22 cellular contexts compared by ENCODE assay signal in the genomic region with DNA sequence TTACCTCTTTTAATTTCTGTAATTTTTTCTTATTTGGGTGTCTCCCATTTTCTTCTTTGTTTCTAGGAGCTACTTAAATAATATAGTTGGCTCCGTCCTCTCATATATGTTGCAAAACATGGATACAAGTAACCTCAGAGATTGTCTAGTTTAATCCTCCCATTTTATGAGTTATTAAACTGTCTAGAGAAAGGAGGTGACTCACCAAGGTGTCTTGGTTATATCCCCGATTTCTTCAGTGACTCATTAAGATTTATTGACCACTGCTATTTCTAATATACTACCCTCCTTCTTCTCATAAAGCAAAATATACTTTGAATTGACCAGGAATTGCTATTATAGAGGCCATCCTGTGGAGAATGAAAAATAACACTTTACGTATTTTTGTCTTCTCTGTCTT.
DNase-seq lines count a peak whose midpoint lies in the region; ATAC-seq and TF ChIP-seq lines count a peak whose summit lies in the region.
"Had no signal": no experiment of that assay in that cellular context is flagged by ENCODE, and none has a peak within 500 bp of the region (broad histone marks: within the 10 kb centered on the region; RNA-seq: fewer than 3 reads in every experiment).

No MANE protein-coding gene starts in this region.

- H3K27me3 Mint-ChIP-seq in mesothelial cell of epicardium (ENCODE audit: low read depth) = no peaks in the 10 kb centered on the region
- H3K27me3 Mint-ChIP-seq: activated CD4-positive, alpha-beta T cell treated with anti-CD3 and anti-CD28 coated beads, Interleukin-2, amount 10 ng/mL, durations not matched to agents 24 days and 14 days had no signal

- intact Hi-C loops in mammary epithelial cell (cut with micrococcal nuclease) = loop anchor here (10.0 kb wide), 1 partner anchor 125 kb away; no protein-coding TSS in a partner anchor
- intact Hi-C loops in right lobe of liver (cut with DNase I) = no loop called here
- intact Hi-C loops in heart right ventricle (cut with DNase I) = loop anchor here in 8 of 10 donors (5.0 to 10.0 kb wide), 6 partner anchors 165 to 555 kb away; partner anchors contain the start of gene IGFBP5 (in 2 of the 8)

- H3K4me1 Mint-ChIP-seq in mesothelial cell of epicardium = peaks cover 27% of the 10 kb centered on the region
- H3K4me1 Mint-ChIP-seq: activated T-helper 17 cell treated with anti-CD3 and anti-CD28 coated beads, Interleukin-2, amount 50 U/mL, for 72 hours had no signal

- dilution Hi-C loops in mammary epithelial cell (cut with HindIII; ENCODE audit: low sequenced_read_pairs) = loop anchor here (25.0 kb wide), 1 partner anchor 352 kb away; no protein-coding TSS in a partner anchor

- no peak overlapping the region for H2AFZ ChIP-seq in mammary epithelial cell (ENCODE audit: low read depth, low read length)

- DNase-seq in Daoy (ENCODE audit: low read depth) (peak; percentile 10), LHCN-M2 (ENCODE audit: low read depth) (peak; percentile 9), mammary epithelial cell (peak; percentile 84), mesothelial cell of epicardium (ENCODE audit: low spot score in 2 of 2, unreplicated experiment in 2 of 2) (no peak), right lobe of liver (no peak), ecto neural progenitor cell (ENCODE audit: low spot score) (no peak), heart right ventricle (no peak)
- DNase-seq: activated naive CD8-positive, alpha-beta T cell treated with anti-CD3 and anti-CD28 coated beads, Interleukin-2, amount 10 ng/mL, durations not matched to agents 7 days and 5 days; DMS 273 treated with DMSO at 0.1 percent for 48 hours; NCI-H1694 treated with DMSO at 0.1 percent for 48 hours; NCI-H69; sigmoid colon; T-cell; thyroid gland had no signal

- no peaks in the 10 kb centered on the region for H3K36me3 Mint-ChIP-seq in mesothelial cell of epicardium
- H3K36me3 Mint-ChIP-seq: activated naive CD8-positive, alpha-beta T cell treated with anti-CD3 and anti-CD28 coated beads, Interleukin-2, amount 10 ng/mL, durations not matched to agents 7 days and 5 days; brain; stimulated activated memory B cell treated with anti-CD40 and anti-IgM and Interleukin-4, amounts not matched to agents 10 μg/mL and 1 μg/mL and 100 μg/mL, for 72 hours; T-cell had no signal

- H3K9me3 Mint-ChIP-seq in mesothelial cell of epicardium = peaks cover 6% of the 10 kb centered on the region
- H3K9me3 Mint-ChIP-seq: activated naive CD8-positive, alpha-beta T cell treated with anti-CD3 and anti-CD28 coated beads, Interleukin-2, amount 10 ng/mL, durations not matched to agents 7 days and 5 days had no signal

- H3K4me3 Mint-ChIP-seq in mesothelial cell of epicardium = no peak overlapping the region
- H3K4me3 Mint-ChIP-seq: activated CD4-positive, alpha-beta T cell treated with anti-CD3 and anti-CD28 coated beads, Interleukin-2, amount 10 ng/mL, durations not matched to agents 24 days and 14 days; activated naive CD8-positive, alpha-beta T cell treated with anti-CD3 and anti-CD28 coated beads, Interleukin-2, amount 10 ng/mL, durations not matched to agents 7 days and 5 days; activated T-helper 17 cell treated with anti-CD3 and anti-CD28 coated beads, Interleukin-2, amount 50 U/mL, for 72 hours; brain; stimulated activated memory B cell treated with anti-CD40 and anti-IgM and Interleukin-4, amounts not matched to agents 10 μg/mL and 1 μg/mL and 100 μg/mL, for 72 hours; T-cell had no signal

- H3K36me3 ChIP-seq in mammary epithelial cell (ENCODE audit: insufficient read depth, low read length) = no peaks in the 10 kb centered on the region
- no peaks in the 10 kb centered on the region for H3K36me3 ChIP-seq in right lobe of liver
- no peaks in the 10 kb centered on the region for H3K36me3 ChIP-seq in heart right ventricle
- H3K36me3 ChIP-seq: sigmoid colon, thyroid gland had no signal

- peak overlapping the region; percentile 19 for H3K27ac ChIP-seq in mammary epithelial cell (ENCODE audit: insufficient read depth, low read depth, low read length)
- no peak overlapping the region for H3K27ac ChIP-seq in right lobe of liver
- no peak overlapping the region for H3K27ac ChIP-seq in heart right ventricle
- H3K27ac ChIP-seq: thyroid gland had no signal

- no peaks in the 10 kb centered on the region for H3K9me3 ChIP-seq in mammary epithelial cell (replicated peaks; ENCODE audit: insufficient read depth, low read length)
- H3K9me3 ChIP-seq in right lobe of liver = no peaks in the 10 kb centered on the region
- H3K9me3 ChIP-seq in heart right ventricle = no peaks in the 10 kb centered on the region
- H3K9me3 ChIP-seq: sigmoid colon, thyroid gland had no signal

- TF ChIP-seq CTCF in mammary epithelial cell (conservative IDR thresholded peaks at IDR 0.05 in 1 of 2, IDR thresholded peaks at IDR 0.05 in 1 of 2; ENCODE audit: extremely low read depth in 1 of 2, insufficient read depth in 1 of 2, low read depth in 1 of 2, low read length in 2 of 2) (no peak), mesothelial cell of epicardium (IDR thresholded peaks at IDR 0.05; ENCODE audit: unreplicated experiment) (no peak), right lobe of liver (IDR thresholded peaks at IDR 0.05) (no peak), heart right ventricle (IDR thresholded peaks at IDR 0.05) (no peak)

- ATAC-seq in right lobe of liver = no peak
- ATAC-seq in GM21825 (IDR thresholded peaks at IDR 0.05; ENCODE audit: unreplicated experiment) = no peak
- no peak for ATAC-seq in heart right ventricle
- ATAC-seq: activated T-helper 17 cell treated with anti-CD3 and anti-CD28 coated beads, Interleukin-2, amount 50 U/mL, for 72 hours; Right ventricle myocardium inferior; stimulated activated memory B cell treated with anti-CD40 and anti-IgM and Interleukin-4, amounts not matched to agents 10 μg/mL and 1 μg/mL and 100 μg/mL, for 72 hours; T-cell had no signal

- BruUV-seq in mammary epithelial cell (replicated peaks; lab: Mats Ljungman, UMichigan) = no TSS peak

- H3K9ac ChIP-seq in mammary epithelial cell (ENCODE audit: insufficient read depth, low read length) = no peak overlapping the region

- H3K27ac Mint-ChIP-seq in mesothelial cell of epicardium = peak overlapping the region; percentile 11
- H3K27ac Mint-ChIP-seq: activated CD4-positive, alpha-beta T cell treated with anti-CD3 and anti-CD28 coated beads, Interleukin-2, amount 10 ng/mL, durations not matched to agents 24 days and 14 days; activated naive CD8-positive, alpha-beta T cell treated with anti-CD3 and anti-CD28 coated beads, Interleukin-2, amount 10 ng/mL, durations not matched to agents 7 days and 5 days; activated T-helper 17 cell treated with anti-CD3 and anti-CD28 coated beads, Interleukin-2, amount 50 U/mL, for 72 hours; brain; CD14-positive monocyte; stimulated activated memory B cell treated with anti-CD40 and anti-IgM and Interleukin-4, amounts not matched to agents 10 μg/mL and 1 μg/mL and 100 μg/mL, for 72 hours; T-cell had no signal

- 23% methylated on average over 3 of the region's 3 CpGs for WGBS in mammary epithelial cell (ENCODE audit: low coverage, missing lambda C conversion rate)
- 65% methylated on average over 3 of the region's 3 CpGs for WGBS in right lobe of liver (ENCODE audit: insufficient coverage, low coverage, low lambda C conversion rate, missing lambda C conversion rate)
- 85 to 89% methylated on average over 3 of the region's 3 CpGs for WGBS in heart right ventricle, 2 donors

- no peaks in the 10 kb centered on the region for H3K79me2 ChIP-seq in mammary epithelial cell (ENCODE audit: insufficient read depth, low read length)

- H3K4me3 ChIP-seq in mammary epithelial cell (replicated peaks in 1 of 3; ENCODE audit: insufficient read depth in 1 of 3, low read depth in 2 of 3, low read length in 3 of 3) (no peak overlapping the region), right lobe of liver (no peak overlapping the region), heart right ventricle (no peak overlapping the region)
- H3K4me3 ChIP-seq: lung, sigmoid colon, thyroid gland had no signal

- in situ Hi-C loops in mammary epithelial cell (cut with MboI; ENCODE audit: low sequenced_read_pairs in 2 of 2) = loop anchor here (5.0 to 25.0 kb wide), 4 partner anchors 352 to 552 kb away; partner anchors contain the start of gene IGFBP5 (in 1 of the 2)

- H3K27me3 ChIP-seq in mammary epithelial cell (ENCODE audit: insufficient read depth, low read length) = no peaks in the 10 kb centered on the region
- H3K27me3 ChIP-seq in right lobe of liver = no peaks in the 10 kb centered on the region
- peaks cover 0 to 86% (median 0%) of the 10 kb centered on the region in 7 donors for H3K27me3 ChIP-seq in heart right ventricle
- H3K27me3 ChIP-seq: sigmoid colon, thyroid gland had no signal

- no peak for TF ChIP-seq POLR2A in right lobe of liver (IDR thresholded peaks at IDR 0.05)

- no peaks in the 10 kb centered on the region for H4K20me1 ChIP-seq in mammary epithelial cell (ENCODE audit: insufficient read depth, low read length)

- H3K4me2 ChIP-seq in mammary epithelial cell (ENCODE audit: insufficient read depth, low read depth, low read length) = peak overlapping the region; percentile 45

- CTCF ChIA-PET in mammary epithelial cell (lab: Charles Lee; ENCODE audit: low non-redundant PET) = no interaction called here

- H3K4me1 ChIP-seq in mammary epithelial cell (ENCODE audit: insufficient read depth, low read length) = peaks cover 17% of the 10 kb centered on the region
- no peaks in the 10 kb centered on the region for H3K4me1 ChIP-seq in right lobe of liver
- H3K4me1 ChIP-seq in heart right ventricle = peaks cover 0 to 29% (median 9%) of the 10 kb centered on the region in 9 donors

Comparison
In these comparisons a context has a peak if more than half of its experiments do, and no peak if none do; other contexts are left out.
1. DNase-seq: peak in Daoy (single experiment), LHCN-M2 (single experiment) and mammary epithelial cell (single experiment); none in mesothelial cell of epicardium (0 of 2), right lobe of liver (0 of 3), ecto neural progenitor cell (single experiment) and heart right ventricle (0 of 2).
2. intact Hi-C loops: an anchor here in mammary epithelial cell (10.0 kb wide) and heart right ventricle (5.0 to 10.0 kb wide); none called in right lobe of liver.